Comparison of ENCODE assay signal across 17 cellular contexts in genomic region chr1:60974524-60974923, GRCh38.
"Had no signal": no experiment of that assay in that cellular context is flagged by ENCODE, and none has a peak within 500 bp of the region (broad histone marks: within the 10 kb centered on the region; RNA-seq: fewer than 3 reads in every experiment).

No MANE protein-coding gene starts in this region.

- H3K27me3 Mint-ChIP-seq: stimulated activated naive B cell treated with anti-CD40 and anti-IgM and Interleukin-4, amounts not matched to agents 10 μg/mL and 1 μg/mL and 100 μg/mL, for 72 hours; stimulated activated naive CD8-positive, alpha-beta T cell treated with anti-CD3 and anti-CD28 coated beads, Interleukin-15, amount 100 ng/mL, for 72 hours had no signal

- H3K27ac ChIP-seq: heart right ventricle, sigmoid colon, skin epidermis, testis had no signal

- H3K9me3 Mint-ChIP-seq: naive thymus-derived CD4-positive, alpha-beta T cell; nephron progenitor cell; stimulated activated naive B cell treated with anti-CD40 and anti-IgM and Interleukin-4, amounts not matched to agents 10 μg/mL and 1 μg/mL and 100 μg/mL, for 72 hours; stimulated activated naive CD8-positive, alpha-beta T cell treated with anti-CD3 and anti-CD28 coated beads, Interleukin-15, amount 100 ng/mL, for 72 hours; type B pancreatic cell had no signal

- H3K36me3 ChIP-seq: heart right ventricle, sigmoid colon had no signal

- H3K9me3 ChIP-seq: heart right ventricle, sigmoid colon, testis had no signal

- H3K4me1 Mint-ChIP-seq: naive thymus-derived CD4-positive, alpha-beta T cell had no signal

- ATAC-seq: esophagus mucosa; heart right ventricle; naive thymus-derived CD4-positive, alpha-beta T cell; stimulated activated naive B cell treated with anti-CD40 and anti-IgM and Interleukin-4, amounts not matched to agents 10 μg/mL and 1 μg/mL and 100 μg/mL, for 72 hours; stimulated activated naive CD8-positive, alpha-beta T cell treated with anti-CD3 and anti-CD28 coated beads, Interleukin-15, amount 100 ng/mL, for 72 hours had no signal

- H3K27me3 ChIP-seq: heart right ventricle, sigmoid colon, testis had no signal

- H3K27ac Mint-ChIP-seq: naive thymus-derived CD4-positive, alpha-beta T cell; nephron progenitor cell; stimulated activated naive B cell treated with anti-CD40 and anti-IgM and Interleukin-4, amounts not matched to agents 10 μg/mL and 1 μg/mL and 100 μg/mL, for 72 hours; stimulated activated naive CD8-positive, alpha-beta T cell treated with anti-CD3 and anti-CD28 coated beads, Interleukin-15, amount 100 ng/mL, for 72 hours; type B pancreatic cell had no signal

- DNase-seq: effector memory CD4-positive, alpha-beta T cell; heart right ventricle; hypothalamus; kidney glomerular epithelial cell; mesendoderm; naive thymus-derived CD4-positive, alpha-beta T cell; nephron progenitor cell; posterior cingulate gyrus; sigmoid colon; stimulated activated CD4-positive, alpha-beta T cell treated with anti-CD3 and anti-CD28 coated beads, Interleukin-2, amount 100 ng/mL, for 24 hours; stimulated activated CD4-positive, alpha-beta T cell treated with anti-CD3 and anti-CD28 coated beads, Interleukin-4, amount 100 ng/mL, for 4 hours; stimulated activated naive B cell treated with anti-CD40 and anti-IgM and Interleukin-4, amounts not matched to agents 10 μg/mL and 1 μg/mL and 100 μg/mL, for 72 hours; stimulated activated naive CD8-positive, alpha-beta T cell treated with anti-CD3 and anti-CD28 coated beads, Interleukin-15, amount 100 ng/mL, for 72 hours; testis had no signal

- H3K4me3 Mint-ChIP-seq: naive thymus-derived CD4-positive, alpha-beta T cell; nephron progenitor cell; stimulated activated naive B cell treated with anti-CD40 and anti-IgM and Interleukin-4, amounts not matched to agents 10 μg/mL and 1 μg/mL and 100 μg/mL, for 72 hours; stimulated activated naive CD8-positive, alpha-beta T cell treated with anti-CD3 and anti-CD28 coated beads, Interleukin-15, amount 100 ng/mL, for 72 hours; type B pancreatic cell had no signal

- H3K4me3 ChIP-seq: heart right ventricle, sigmoid colon, skin epidermis, testis had no signal

- H3K36me3 Mint-ChIP-seq: naive thymus-derived CD4-positive, alpha-beta T cell; stimulated activated naive B cell treated with anti-CD40 and anti-IgM and Interleukin-4, amounts not matched to agents 10 μg/mL and 1 μg/mL and 100 μg/mL, for 72 hours; type B pancreatic cell had no signal
